In the genomic region with DNA sequence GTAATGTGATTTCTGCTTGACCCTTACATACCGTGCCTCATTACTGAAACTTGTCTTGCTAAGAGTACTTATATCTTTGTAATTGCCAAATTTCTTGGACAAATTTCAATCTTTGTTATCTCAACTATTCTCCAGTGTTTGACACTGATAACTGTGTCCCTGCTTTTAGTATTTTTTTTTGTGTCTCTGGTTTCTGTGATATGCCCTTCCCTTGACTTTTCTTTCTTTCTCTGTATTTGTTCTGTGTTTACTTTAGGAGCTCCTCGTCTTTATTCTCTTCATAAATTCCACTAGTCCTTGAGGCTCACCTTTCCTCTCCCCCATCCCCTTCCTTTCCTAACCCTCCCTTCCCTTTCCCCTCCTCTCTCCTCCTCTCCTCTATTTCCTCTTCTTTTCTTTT, we compare ENCODE assay signal across 37 cellular contexts.
"Had no signal": no experiment of that assay in that cellular context is flagged by ENCODE, and none has a peak within 500 bp of the region (broad histone marks: within the 10 kb centered on the region; RNA-seq: fewer than 3 reads in every experiment).

No MANE protein-coding gene starts in this region.

- H3K27me3 ChIP-seq: adrenal gland, body of pancreas, brain microvascular endothelial cell, breast epithelium had no signal

- H3K4me3 Mint-ChIP-seq: activated CD4-positive, alpha-beta memory T cell treated with anti-CD3 and anti-CD28 coated beads, Interleukin-2, amount 10 ng/mL, durations not matched to agents 7 days and 5 days; activated CD4-positive, alpha-beta T cell treated with anti-CD3 and anti-CD28 coated beads for 36 hours; activated CD4-positive, alpha-beta T cell treated with anti-CD3 and anti-CD28 coated beads, Interleukin-2, amount 10 ng/mL, durations not matched to agents 7 days and 5 days; activated CD8-positive, alpha-beta memory T cell treated with anti-CD3 and anti-CD28 coated beads, Interleukin-2, amount 10 ng/mL, durations not matched to agents 7 days and 5 days; activated CD8-positive, alpha-beta T cell treated with anti-CD3 and anti-CD28 coated beads, Interleukin-2, amount 10 ng/mL, durations not matched to agents 7 days and 5 days; activated naive CD4-positive, alpha-beta T cell treated with anti-CD3 and anti-CD28 coated beads, Interleukin-2, amount 10 ng/mL, durations not matched to agents 7 days and 5 days; activated naive CD4-positive, alpha-beta T cell treated with anti-CD3 and anti-CD28 coated beads, Interleukin-2, amount 50 U/mL, for 24 hours; activated naive CD8-positive, alpha-beta T cell; activated T-cell treated with anti-CD3 and anti-CD28 coated beads, Interleukin-2, amount 50 U/mL, for 24 hours; T-helper 1 cell treated with Interleukin-12 subunit alpha and Interleukin-12 subunit beta and Interleukin-4 antibody, amounts not matched to agents 30 μg/mL and 1 μg/mL, for 36 hours; T-helper 2 cell treated with Interferon-gamma antibody and Interleukin-4, amounts not matched to agents 5 μg/mL and 100 μg/mL, for 36 hours; WTC11 had no signal

- H3K27ac Mint-ChIP-seq: activated CD4-positive, alpha-beta memory T cell treated with anti-CD3 and anti-CD28 coated beads, Interleukin-2, amount 10 ng/mL, durations not matched to agents 7 days and 5 days; activated CD4-positive, alpha-beta T cell treated with anti-CD3 and anti-CD28 coated beads for 36 hours; activated CD4-positive, alpha-beta T cell treated with anti-CD3 and anti-CD28 coated beads, Interleukin-2, amount 10 ng/mL, durations not matched to agents 7 days and 5 days; activated CD8-positive, alpha-beta memory T cell treated with anti-CD3 and anti-CD28 coated beads, Interleukin-2, amount 10 ng/mL, durations not matched to agents 7 days and 5 days; activated CD8-positive, alpha-beta T cell treated with anti-CD3 and anti-CD28 coated beads, Interleukin-2, amount 10 ng/mL, durations not matched to agents 7 days and 5 days; activated naive CD4-positive, alpha-beta T cell treated with anti-CD3 and anti-CD28 coated beads, Interleukin-2, amount 10 ng/mL, durations not matched to agents 7 days and 5 days; activated naive CD4-positive, alpha-beta T cell treated with anti-CD3 and anti-CD28 coated beads, Interleukin-2, amount 50 U/mL, for 24 hours; activated naive CD8-positive, alpha-beta T cell; activated T-cell treated with anti-CD3 and anti-CD28 coated beads, Interleukin-2, amount 50 U/mL, for 24 hours; activated T-helper 2 cell treated with anti-CD3 and anti-CD28 coated beads, Interferon-gamma antibody, Interleukin-2, Interleukin-4, amounts not matched to agents 10 μg/mL and 5 μg/mL and 100 μg/mL, durations not matched to agents 14 hours and 24 hours and 36 hours; T-helper 1 cell treated with Interleukin-12 subunit alpha and Interleukin-12 subunit beta and Interleukin-4 antibody, amounts not matched to agents 30 μg/mL and 1 μg/mL, for 36 hours; T-helper 2 cell treated with Interferon-gamma antibody and Interleukin-4, amounts not matched to agents 5 μg/mL and 100 μg/mL, for 36 hours; WTC11 had no signal

- H3K9me3 Mint-ChIP-seq: activated CD4-positive, alpha-beta memory T cell treated with anti-CD3 and anti-CD28 coated beads, Interleukin-2, amount 10 ng/mL, durations not matched to agents 7 days and 5 days; activated CD4-positive, alpha-beta T cell treated with anti-CD3 and anti-CD28 coated beads, Interleukin-2, amount 10 ng/mL, durations not matched to agents 7 days and 5 days; activated naive CD4-positive, alpha-beta T cell treated with anti-CD3 and anti-CD28 coated beads, Interleukin-2, amount 10 ng/mL, durations not matched to agents 7 days and 5 days; activated naive CD4-positive, alpha-beta T cell treated with anti-CD3 and anti-CD28 coated beads, Interleukin-2, amount 50 U/mL, for 24 hours; activated T-helper 2 cell treated with anti-CD3 and anti-CD28 coated beads, Interferon-gamma antibody, Interleukin-2, Interleukin-4, amounts not matched to agents 10 μg/mL and 5 μg/mL and 100 μg/mL, durations not matched to agents 14 hours and 24 hours and 36 hours; T-helper 2 cell treated with Interferon-gamma antibody and Interleukin-4, amounts not matched to agents 5 μg/mL and 100 μg/mL, for 36 hours had no signal

- H3K36me3 ChIP-seq: adrenal gland, brain microvascular endothelial cell, breast epithelium, WERI-Rb-1 had no signal

- H3K4me1 Mint-ChIP-seq: activated CD4-positive, alpha-beta memory T cell treated with anti-CD3 and anti-CD28 coated beads, Interleukin-2, amount 10 ng/mL, durations not matched to agents 7 days and 5 days; activated CD4-positive, alpha-beta T cell treated with anti-CD3 and anti-CD28 coated beads for 36 hours; activated CD4-positive, alpha-beta T cell treated with anti-CD3 and anti-CD28 coated beads, Interleukin-2, amount 10 ng/mL, durations not matched to agents 7 days and 5 days; activated CD8-positive, alpha-beta memory T cell treated with anti-CD3 and anti-CD28 coated beads, Interleukin-2, amount 10 ng/mL, durations not matched to agents 7 days and 5 days; activated naive CD4-positive, alpha-beta T cell treated with anti-CD3 and anti-CD28 coated beads, Interleukin-2, amount 10 ng/mL, durations not matched to agents 7 days and 5 days; activated naive CD4-positive, alpha-beta T cell treated with anti-CD3 and anti-CD28 coated beads, Interleukin-2, amount 50 U/mL, for 24 hours; WTC11 had no signal

- H3K9me3 ChIP-seq: adrenal gland, body of pancreas had no signal

- DNase-seq: activated CD4-positive, alpha-beta memory T cell treated with anti-CD3 and anti-CD28 coated beads, Interleukin-2, amount 10 ng/mL, durations not matched to agents 7 days and 5 days; activated CD4-positive, alpha-beta T cell treated with anti-CD3 and anti-CD28 coated beads for 1 hour; activated CD4-positive, alpha-beta T cell treated with anti-CD3 and anti-CD28 coated beads for 36 hours; activated CD4-positive, alpha-beta T cell treated with anti-CD3 and anti-CD28 coated beads for 48 hours; activated CD4-positive, alpha-beta T cell treated with anti-CD3 and anti-CD28 coated beads, Interleukin-2, amount 10 ng/mL, durations not matched to agents 7 days and 5 days; activated CD4-positive, alpha-beta T cell treated with anti-CD3 and anti-CD28 coated beads, Interleukin-2, amount 50 U/mL, for 48 hours; activated CD4-positive, CD25-positive, alpha-beta regulatory T cell; activated CD8-positive, alpha-beta memory T cell treated with anti-CD3 and anti-CD28 coated beads for 24 hours; activated CD8-positive, alpha-beta memory T cell treated with anti-CD3 and anti-CD28 coated beads, Interleukin-2, amount 10 ng/mL, durations not matched to agents 7 days and 5 days; activated CD8-positive, alpha-beta memory T cell treated with anti-CD3 and anti-CD28 coated beads, Interleukin-2, amount 50 U/mL, for 48 hours; activated CD8-positive, alpha-beta T cell treated with anti-CD3 and anti-CD28 coated beads, Interleukin-2, amount 10 ng/mL, durations not matched to agents 7 days and 5 days; activated effector memory CD4-positive, alpha-beta T cell treated with Interleukin-2 at 50 U/mL for 16 hours; activated gamma-delta T cell; activated naive CD4-positive, alpha-beta T cell treated with anti-CD3 and anti-CD28 coated beads, Interleukin-2, amount 10 ng/mL, durations not matched to agents 7 days and 5 days; activated naive CD4-positive, alpha-beta T cell treated with Interleukin-2 at 50 U/mL for 16 hours; activated T-cell treated with anti-CD3 and anti-CD28 coated beads, Interleukin-2, amount 50 U/mL, for 24 hours; activated T-cell treated with anti-CD3 and anti-CD28 coated beads, Interleukin-2, amount 50 U/mL, for 48 hours; adrenal gland; amniotic stem cell; aorta; body of pancreas; brain microvascular endothelial cell; central memory CD4-positive, alpha-beta T cell; T-helper 1 cell; T-helper 2 cell; T-helper 9 cell; WERI-Rb-1 had no signal

- H3K36me3 Mint-ChIP-seq: activated CD8-positive, alpha-beta memory T cell treated with anti-CD3 and anti-CD28 coated beads, Interleukin-2, amount 10 ng/mL, durations not matched to agents 7 days and 5 days; activated naive CD4-positive, alpha-beta T cell treated with anti-CD3 and anti-CD28 coated beads, Interleukin-2, amount 10 ng/mL, durations not matched to agents 7 days and 5 days; activated naive CD4-positive, alpha-beta T cell treated with anti-CD3 and anti-CD28 coated beads, Interleukin-2, amount 50 U/mL, for 24 hours; activated naive CD8-positive, alpha-beta T cell had no signal

- H3K4me3 ChIP-seq: adrenal gland, body of pancreas, breast epithelium had no signal

- H3K4me1 ChIP-seq: adrenal gland, body of pancreas, breast epithelium had no signal

- ATAC-seq: activated CD4-positive, alpha-beta T cell treated with anti-CD3 and anti-CD28 coated beads for 36 hours; activated CD4-positive, CD25-positive, alpha-beta regulatory T cell treated with anti-CD3 and anti-CD28 coated beads, Interleukin-2, amount 50 U/mL, for 24 hours; activated CD8-positive, alpha-beta memory T cell treated with anti-CD3 and anti-CD28 coated beads, Interleukin-2, amount 10 ng/mL, durations not matched to agents 7 days and 5 days; activated CD8-positive, alpha-beta T cell treated with anti-CD3 and anti-CD28 coated beads, Interleukin-2, amount 10 ng/mL, durations not matched to agents 7 days and 5 days; body of pancreas; WTC11 had no signal

- FAIRE-seq: astrocyte, TTC549 had no signal

- H3K27ac ChIP-seq: adrenal gland, body of pancreas, brain microvascular endothelial cell, breast epithelium, WERI-Rb-1 had no signal
